ENCODE assay signal across 8 cellular contexts in the genomic region with DNA sequence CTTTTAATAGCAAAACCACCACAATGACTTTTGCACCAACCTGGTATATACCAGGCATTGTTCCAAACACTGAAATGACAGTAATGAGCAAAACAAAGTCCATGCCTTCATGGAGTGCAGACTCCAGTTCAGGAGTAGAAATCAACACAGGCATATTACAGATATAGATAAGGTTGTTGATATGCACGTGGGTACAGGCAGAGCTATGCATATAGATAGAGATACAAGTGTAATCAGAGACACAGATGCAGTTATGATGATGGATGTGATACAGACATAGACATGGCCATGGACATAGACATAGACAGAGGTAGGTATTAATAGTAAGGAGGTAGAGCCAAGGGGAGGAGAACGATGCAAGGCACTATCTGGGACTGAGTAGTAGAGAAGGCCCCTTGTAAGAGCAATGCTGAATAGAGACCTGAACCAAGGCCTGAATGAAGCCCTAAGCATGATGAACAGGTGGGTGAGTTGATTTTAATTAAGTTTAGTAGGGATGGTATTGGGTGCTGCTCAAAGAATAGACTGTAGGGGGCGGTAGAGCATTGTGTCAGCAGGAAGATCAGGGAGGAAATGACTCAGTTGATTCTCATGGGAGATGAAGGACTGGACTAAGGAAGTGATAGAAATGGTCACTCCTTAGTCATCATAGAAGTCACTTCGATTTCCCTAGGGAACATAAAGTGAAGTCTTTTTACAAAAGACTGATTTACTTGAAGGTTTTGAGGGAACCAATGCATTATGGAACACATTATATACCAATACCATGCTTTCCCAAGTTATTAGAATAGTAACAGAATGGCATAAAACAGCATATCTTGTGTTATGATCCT. TPM values are rescaled to one million over a fixed set of nuclear protein-coding genes. Genes with fewer than 3 reads are reported as not detected.
DNase-seq lines count a peak whose midpoint lies in the region; ATAC-seq and TF ChIP-seq lines count a peak whose summit lies in the region.

No MANE protein-coding gene starts in this region.

- H4K20me1 ChIP-seq in neural cell (ENCODE audit: insufficient read depth) = no peaks in the 10 kb centered on the region

- H3K36me3 ChIP-seq in breast epithelium (no peaks in the 10 kb centered on the region), neural cell (ENCODE audit: insufficient read depth, low read length) (no peaks in the 10 kb centered on the region), upper lobe of right lung (no peaks in the 10 kb centered on the region)

- no peaks in the 10 kb centered on the region for H3K79me2 ChIP-seq in neural cell (replicated peaks; ENCODE audit: insufficient read depth, low read length)

- H3K9me2 ChIP-seq in neural cell (ENCODE audit: insufficient read depth, low read length) = no peaks in the 10 kb centered on the region

- H3K4me1 Mint-ChIP-seq in MCF 10A (ENCODE audit: insufficient read depth, unreplicated experiment) = peaks cover 6% of the 10 kb centered on the region
- peaks cover 0 to 5% of the 10 kb centered on the region in 2 donors for H3K4me1 Mint-ChIP-seq in effector memory CD8-positive, alpha-beta T cell (ENCODE audit: low read depth in 2 of 2)

- H3K9me3 Mint-ChIP-seq in MCF 10A (ENCODE audit: unreplicated experiment) = peaks cover 16% of the 10 kb centered on the region
- H3K9me3 Mint-ChIP-seq in effector memory CD8-positive, alpha-beta T cell = peaks cover 7 to 9% of the 10 kb centered on the region in 2 donors

- CTCF ChIA-PET in MCF 10A (lab: Yijun Ruan, JAX) = interaction anchor here (0.6 to 1.5 kb wide), 11 partner anchors 9 to 1810 kb away, joined by 3 to 7 read pairs (median 3); no protein-coding TSS in a partner anchor

- TF ChIP-seq EP300 in neural cell (conservative IDR thresholded peaks at IDR 0.05; ENCODE audit: poor library complexity, severe bottlenecking) = no peak

- H3K27ac ChIP-seq in breast epithelium (no peak overlapping the region), neural cell (ENCODE audit: low read length) (no peak overlapping the region), upper lobe of right lung (no peak overlapping the region)

- no peak overlapping the region for H3K27ac Mint-ChIP-seq in MCF 10A (ENCODE audit: low read depth, unreplicated experiment)
- no peak overlapping the region for H3K27ac Mint-ChIP-seq in effector memory CD8-positive, alpha-beta T cell

- H3K36me3 Mint-ChIP-seq in MCF 10A (ENCODE audit: insufficient read depth, unreplicated experiment) = no peaks in the 10 kb centered on the region
- no peaks in the 10 kb centered on the region for H3K36me3 Mint-ChIP-seq in effector memory CD8-positive, alpha-beta T cell (ENCODE audit: insufficient read depth)

- no TSS peak for BruUV-seq in MCF 10A (replicated peaks; lab: Mats Ljungman, UMichigan)

- peak; percentile 79 for DNase-seq in MCF 10A (ENCODE audit: unreplicated experiment)
- DNase-seq in breast epithelium (ENCODE audit: low spot score in 2 of 2) = no peak
- peak; percentile 83 for DNase-seq in MV-4-11 (lab: John Stamatoyannopoulos, UW)
- peak; percentile 19 for DNase-seq in activated CD4-positive, CD25-positive, alpha-beta regulatory T cell treated with anti-CD3 and anti-CD28 coated beads, Interleukin-2, amount 50 U/mL, for 16 hours (ENCODE audit: low read depth, low spot score)
- DNase-seq in effector memory CD8-positive, alpha-beta T cell = peak; percentile 38 to 55 (median 43)
- no peak for DNase-seq in upper lobe of right lung

- no peak for TF ChIP-seq POLR2A in breast epithelium (IDR thresholded peaks at IDR 0.05)

- H3K4me3 ChIP-seq in breast epithelium = no peak overlapping the region
- H3K4me3 ChIP-seq in neural cell (ENCODE audit: low read length) = no peak overlapping the region
- H3K4me3 ChIP-seq in upper lobe of right lung = no peak overlapping the region

- H3K9me3 ChIP-seq in breast epithelium = peaks cover 4 to 13% of the 10 kb centered on the region in 2 donors
- H3K9me3 ChIP-seq in neural cell (ENCODE audit: low read length) = peaks cover 5% of the 10 kb centered on the region
- no peaks in the 10 kb centered on the region for H3K9me3 ChIP-seq in upper lobe of right lung

- H3K4me2 ChIP-seq in neural cell (ENCODE audit: low read length) = no peak overlapping the region

- no peak overlapping the region for H3K9ac ChIP-seq in neural cell (ENCODE audit: low read length)

- TF ChIP-seq RAD21 in neural cell (conservative IDR thresholded peaks at IDR 0.05) = no peak

- H3K27me3 Mint-ChIP-seq in MCF 10A (ENCODE audit: insufficient read depth, unreplicated experiment) = no peaks in the 10 kb centered on the region
- peaks cover under 1 to 9% of the 10 kb centered on the region in 2 donors for H3K27me3 Mint-ChIP-seq in effector memory CD8-positive, alpha-beta T cell

- H3F3A ChIP-seq in neural cell (ENCODE audit: insufficient read depth, low read length, poor library complexity, severe bottlenecking) = no peaks in the 10 kb centered on the region

- TF ChIP-seq CTCF in MCF 10A (IDR thresholded peaks at IDR 0.05; ENCODE audit: unreplicated experiment) = peak; percentile 37
- peak in 1 of 3 donors; percentile 20 for TF ChIP-seq CTCF in breast epithelium (IDR thresholded peaks at IDR 0.05)
- peak; percentile 31 for TF ChIP-seq CTCF in neural cell (IDR thresholded peaks at IDR 0.05; ENCODE audit: poor library complexity, severe bottlenecking)
- peak; percentile 71 for TF ChIP-seq CTCF in upper lobe of right lung (IDR thresholded peaks at IDR 0.05)

- no peaks in the 10 kb centered on the region for H3K27me3 ChIP-seq in breast epithelium
- H3K27me3 ChIP-seq in neural cell (ENCODE audit: insufficient read depth, low read depth, low read length) = no peaks in the 10 kb centered on the region
- no peaks in the 10 kb centered on the region for H3K27me3 ChIP-seq in upper lobe of right lung

- ATAC-seq in HG02571 (IDR thresholded peaks at IDR 0.05; ENCODE audit: unreplicated experiment) (peak; percentile 84), upper lobe of right lung (peak; percentile 98)
- ATAC-seq in effector memory CD8-positive, alpha-beta T cell (replicated peaks) = peak; percentile 72

- H3K4me1 ChIP-seq in breast epithelium = no peaks in the 10 kb centered on the region
- H3K4me1 ChIP-seq in upper lobe of right lung = peaks cover 11% of the 10 kb centered on the region

- intact Hi-C loops in MCF 10A (cut with micrococcal nuclease) (loop anchor here (5.0 kb wide), 3 partner anchors 216 to 1834 kb away; no protein-coding TSS in a partner anchor), breast epithelium (cut with DNase I; ENCODE audit: low total_unique reads) (no loop called here), upper lobe of right lung (cut with DNase I) (no loop called here)

- no peak overlapping the region for H2AFZ ChIP-seq in neural cell (ENCODE audit: low read depth, low read length)

- no peak overlapping the region for H3K4me3 Mint-ChIP-seq in MCF 10A (ENCODE audit: unreplicated experiment)
- H3K4me3 Mint-ChIP-seq in effector memory CD8-positive, alpha-beta T cell = no peak overlapping the region

- POLR2A ChIA-PET in MCF 10A (lab: Yijun Ruan, JAX) = interaction anchor here (0.7 to 1.3 kb wide), 3 partner anchors 32 to 1635 kb away, joined by 3 to 5 read pairs (median 4); no protein-coding TSS in a partner anchor

TF ChIP-seq in neural cell, 6 proteins besides CTCF, POLR2A, EP300 and RAD21:
- TF ChIP-seq, protein P1, sequence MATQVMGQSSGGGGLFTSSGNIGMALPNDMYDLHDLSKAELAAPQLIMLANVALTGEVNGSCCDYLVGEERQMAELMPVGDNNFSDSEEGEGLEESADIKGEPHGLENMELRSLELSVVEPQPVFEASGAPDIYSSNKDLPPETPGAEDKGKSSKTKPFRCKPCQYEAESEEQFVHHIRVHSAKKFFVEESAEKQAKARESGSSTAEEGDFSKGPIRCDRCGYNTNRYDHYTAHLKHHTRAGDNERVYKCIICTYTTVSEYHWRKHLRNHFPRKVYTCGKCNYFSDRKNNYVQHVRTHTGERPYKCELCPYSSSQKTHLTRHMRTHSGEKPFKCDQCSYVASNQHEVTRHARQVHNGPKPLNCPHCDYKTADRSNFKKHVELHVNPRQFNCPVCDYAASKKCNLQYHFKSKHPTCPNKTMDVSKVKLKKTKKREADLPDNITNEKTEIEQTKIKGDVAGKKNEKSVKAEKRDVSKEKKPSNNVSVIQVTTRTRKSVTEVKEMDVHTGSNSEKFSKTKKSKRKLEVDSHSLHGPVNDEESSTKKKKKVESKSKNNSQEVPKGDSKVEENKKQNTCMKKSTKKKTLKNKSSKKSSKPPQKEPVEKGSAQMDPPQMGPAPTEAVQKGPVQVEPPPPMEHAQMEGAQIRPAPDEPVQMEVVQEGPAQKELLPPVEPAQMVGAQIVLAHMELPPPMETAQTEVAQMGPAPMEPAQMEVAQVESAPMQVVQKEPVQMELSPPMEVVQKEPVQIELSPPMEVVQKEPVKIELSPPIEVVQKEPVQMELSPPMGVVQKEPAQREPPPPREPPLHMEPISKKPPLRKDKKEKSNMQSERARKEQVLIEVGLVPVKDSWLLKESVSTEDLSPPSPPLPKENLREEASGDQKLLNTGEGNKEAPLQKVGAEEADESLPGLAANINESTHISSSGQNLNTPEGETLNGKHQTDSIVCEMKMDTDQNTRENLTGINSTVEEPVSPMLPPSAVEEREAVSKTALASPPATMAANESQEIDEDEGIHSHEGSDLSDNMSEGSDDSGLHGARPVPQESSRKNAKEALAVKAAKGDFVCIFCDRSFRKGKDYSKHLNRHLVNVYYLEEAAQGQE (IDR thresholded peaks at IDR 0.05; ENCODE audit: borderline replicate concordance) = no peak
- TF ChIP-seq EZH2 (IDR thresholded peaks at IDR 0.05; ENCODE audit: borderline replicate concordance, insufficient read depth, low read length, poor library complexity, severe bottlenecking) = no peak
- no peak for TF ChIP-seq TAF1 (IDR thresholded peaks at IDR 0.05; ENCODE audit: low read depth)
- TF ChIP-seq MXI1 (conservative IDR thresholded peaks at IDR 0.05; ENCODE audit: poor library complexity, severe bottlenecking) = no peak
- TF ChIP-seq SMC3 (conservative IDR thresholded peaks at IDR 0.05; ENCODE audit: poor library complexity) = no peak

RNA-seq across cellular contexts. Expression of a gene that starts 39.4 kb away (rescaled TPM):
- total RNA-seq in MCF 10A (2022) (0.40 TPM in 1 of 2 replicates, not detected in the other), breast epithelium (1 to 10 TPM; 3.3 to 4.2 (median 4.0) TPM), upper lobe of right lung (23.2 TPM)
- polyA plus RNA-seq in neural cell = 6.5 and 6.7 TPM in 2 replicates
- polyA minus RNA-seq in neural cell = 8.0 and 9.7 TPM in 2 replicates

RNA-seq across cellular contexts. Expression of a gene that starts 51.3 kb away (rescaled TPM):
- total RNA-seq in MCF 10A (2022) (0.09 TPM in 1 of 2 replicates, not detected in the other), breast epithelium (1 to 10 TPM in 2 of 3 donors, under 1 TPM in 1; 0.33 to 4.8 (median 2.9) TPM), upper lobe of right lung (25.7 TPM)
- 0.16 and 1.2 TPM in 2 replicates for polyA plus RNA-seq in neural cell
- 0.12 and 1.2 TPM in 2 replicates for polyA minus RNA-seq in neural cell

Comparison
In these comparisons a context has a peak if more than half of its experiments do, and no peak if none do; other contexts are left out.
1. DNase-seq: peak in MCF 10A (single experiment), MV-4-11 (single experiment), activated CD4-positive, CD25-positive, alpha-beta regulatory T cell treated with anti-CD3 and anti-CD28 coated beads, Interleukin-2, amount 50 U/mL, for 16 hours (single experiment) and effector memory CD8-positive, alpha-beta T cell (3 of 3); none in breast epithelium (0 of 2) and upper lobe of right lung (single experiment).
2. Peak in every context shown above with its lines, with median percentiles within 50 percentile points of each other: ATAC-seq.